In genomic region chr19:470701-471100, GRCh38 we compare ENCODE assay signal across 23 cellular contexts. TPM values are rescaled to one million over a fixed set of nuclear protein-coding genes. Genes with fewer than 3 reads are reported as not detected.
DNase-seq lines count a peak whose midpoint lies in the region; ATAC-seq and TF ChIP-seq lines count a peak whose summit lies in the region.
"Had no signal": no experiment of that assay in that cellular context is flagged by ENCODE, and none has a peak within 500 bp of the region (broad histone marks: within the 10 kb centered on the region; RNA-seq: fewer than 3 reads in every experiment).

No MANE protein-coding gene starts in this region.

- H3F3A ChIP-seq in neural progenitor cell (ENCODE audit: low read depth), result peaks cover 7% of the 10 kb centered on the region

- CTCF ChIA-PET in CD8-positive, alpha-beta memory T cell (lab: Charles Lee), result no interaction called here

- H3K9ac ChIP-seq in endodermal cell (ENCODE audit: extremely low read depth, low read length, poor library complexity, severe bottlenecking) (no peak overlapping the region), neural progenitor cell (no peak overlapping the region)
- H3K9ac ChIP-seq: BLaER1 treated with 17β-estradiol and CSF1 and Interleukin-3, amounts not matched to agents 10 nM and 100 nM had no signal

- peak; percentile 23 for DNase-seq in left ventricle myocardium superior
- no peak for DNase-seq in heart left ventricle
- no peak for DNase-seq in endodermal cell
- no peak for DNase-seq in neural progenitor cell (ENCODE audit: low spot score)
- DNase-seq in aorta, result peak in 1 of 2 donors; percentile 75
- no peak for DNase-seq in stimulated activated CD4-positive, alpha-beta T cell treated with anti-CD3 and anti-CD28 coated beads, Interleukin-4, amount 100 ng/mL, for 24 hours
- DNase-seq in upper lobe of right lung, result no peak
- DNase-seq in CD8-positive, alpha-beta memory T cell, result no peak
- DNase-seq: Calu3; CD4-positive, alpha-beta T cell; COR-L47; DMS53; DMS79 treated with DMSO at 0.1 percent for 48 hours; GF-D8; H9; HFFc6 had no signal

- intact Hi-C loops in left ventricle myocardium superior (cut with micrococcal nuclease), result no loop called here
- intact Hi-C loops in heart left ventricle (cut with DNase I), result loop anchor here in 1 of 10 donors (10.0 kb wide), 1 partner anchor 76 kb away; no protein-coding TSS in a partner anchor
- intact Hi-C loops in aorta (cut with DNase I), result no loop called here
- intact Hi-C loops in upper lobe of right lung (cut with DNase I), result no loop called here

- no peak for TF ChIP-seq POLR2A in heart left ventricle (IDR thresholded peaks at IDR 0.05)

- H4K20me1 ChIP-seq in neural progenitor cell (ENCODE audit: low read depth), result no peaks in the 10 kb centered on the region
- H4K20me1 ChIP-seq: BLaER1 treated with 17β-estradiol and CSF1 and Interleukin-3, amounts not matched to agents 10 nM and 100 nM had no signal

- H3K27ac Mint-ChIP-seq in endodermal cell (no peak overlapping the region), neural progenitor cell (no peak overlapping the region)
- no peak overlapping the region for H3K27ac Mint-ChIP-seq in CD8-positive, alpha-beta memory T cell
- H3K27ac Mint-ChIP-seq: B cell; CD14-positive monocyte; CD4-positive, alpha-beta T cell; H9; HFFc6 had no signal

- H3K4me2 ChIP-seq in neural progenitor cell, result no peak overlapping the region
- H3K4me2 ChIP-seq: BLaER1 treated with 17β-estradiol and CSF1 and Interleukin-3, amounts not matched to agents 10 nM and 100 nM had no signal

- WGBS in heart left ventricle, 4 donors, result 68 to 76% (median 75%) methylated on average over 13 to 20 of the region's 20 CpGs
- WGBS in endodermal cell (ENCODE audit: insufficient coverage in 1 of 2, insufficient read length in 1 of 2), 2 experiments, result 89 to 93% methylated on average over 10 to 20 of the region's 20 CpGs
- WGBS in aorta, 2 donors, result 74 to 75% methylated on average over 20 of the region's 20 CpGs

- H3K27ac ChIP-seq in heart left ventricle (no peak overlapping the region), endodermal cell (ENCODE audit: low read depth, low read length) (peak overlapping the region; percentile 24), neural progenitor cell (no peak overlapping the region), aorta (ENCODE audit: low read depth in 1 of 2, low read length in 2 of 2) (no peak overlapping the region), upper lobe of right lung (no peak overlapping the region)
- no peak overlapping the region for H3K27ac ChIP-seq in CD8-positive, alpha-beta memory T cell (ENCODE audit: low read depth, low read length)
- H3K27ac ChIP-seq: 22Rv1; BLaER1 treated with 17β-estradiol and CSF1 and Interleukin-3, amounts not matched to agents 10 nM and 100 nM had no signal

- ATAC-seq in left ventricle myocardium superior (no peak), heart left ventricle (no peak), aorta (ENCODE audit: low FRiP score) (peak; percentile 34), upper lobe of right lung (no peak)
- ATAC-seq: HCT116 had no signal

- H3K4me1 Mint-ChIP-seq in endodermal cell, result no peaks in the 10 kb centered on the region
- H3K4me1 Mint-ChIP-seq in neural progenitor cell, result peaks cover 6% of the 10 kb centered on the region
- H3K4me1 Mint-ChIP-seq in CD8-positive, alpha-beta memory T cell, result no peaks in the 10 kb centered on the region
- H3K4me1 Mint-ChIP-seq: B cell, CD14-positive monocyte, H9 had no signal

- H3K4me3 ChIP-seq in heart left ventricle (no peak overlapping the region), endodermal cell (ENCODE audit: low read length) (no peak overlapping the region), neural progenitor cell (no peak overlapping the region), aorta (ENCODE audit: low read length in 2 of 2) (no peak overlapping the region), upper lobe of right lung (no peak overlapping the region)
- no peak overlapping the region for H3K4me3 ChIP-seq in CD8-positive, alpha-beta memory T cell (ENCODE audit: low read length)
- H3K4me3 ChIP-seq: BLaER1 treated with 17β-estradiol and CSF1 and Interleukin-3, amounts not matched to agents 10 nM and 100 nM had no signal

- no peaks in the 10 kb centered on the region for H3K79me2 ChIP-seq in neural progenitor cell (ENCODE audit: low read depth)

- POLR2A ChIA-PET in CD8-positive, alpha-beta memory T cell (lab: Charles Lee), result interaction anchor here (0.7 kb wide), 1 partner anchor 18 kb away, joined by 3 read pairs; no protein-coding TSS in a partner anchor

- TF ChIP-seq CTCF in heart left ventricle (IDR thresholded peaks at IDR 0.05), result no peak
- no peak for TF ChIP-seq CTCF in endodermal cell (conservative IDR thresholded peaks at IDR 0.05)
- TF ChIP-seq CTCF in neural progenitor cell (IDR thresholded peaks at IDR 0.05), result no peak
- TF ChIP-seq CTCF in upper lobe of right lung (IDR thresholded peaks at IDR 0.05), result no peak

- no peaks in the 10 kb centered on the region for H3K27me3 ChIP-seq in heart left ventricle
- H3K27me3 ChIP-seq in endodermal cell (ENCODE audit: control insufficient read depth, insufficient read depth, low read length, poor library complexity, severe bottlenecking), result no peaks in the 10 kb centered on the region
- H3K27me3 ChIP-seq in neural progenitor cell, result no peaks in the 10 kb centered on the region
- no peaks in the 10 kb centered on the region for H3K27me3 ChIP-seq in aorta (ENCODE audit: control insufficient read depth in 1 of 2, insufficient read depth in 2 of 2, low read length in 1 of 2)
- no peaks in the 10 kb centered on the region for H3K27me3 ChIP-seq in upper lobe of right lung
- no peaks in the 10 kb centered on the region for H3K27me3 ChIP-seq in CD8-positive, alpha-beta memory T cell (ENCODE audit: insufficient read depth, low read length, poor library complexity, severe bottlenecking)
- H3K27me3 ChIP-seq: BLaER1 treated with 17β-estradiol and CSF1 and Interleukin-3, amounts not matched to agents 10 nM and 100 nM had no signal

- no peak overlapping the region for H3K4me3 Mint-ChIP-seq in endodermal cell
- no peak overlapping the region for H3K4me3 Mint-ChIP-seq in neural progenitor cell
- H3K4me3 Mint-ChIP-seq in CD8-positive, alpha-beta memory T cell, result no peak overlapping the region
- H3K4me3 Mint-ChIP-seq: B cell; CD14-positive monocyte; CD4-positive, alpha-beta T cell; H9; HFFc6 had no signal

- H3K36me3 Mint-ChIP-seq in endodermal cell (ENCODE audit: low read depth) (no peaks in the 10 kb centered on the region), neural progenitor cell (no peaks in the 10 kb centered on the region)
- no peaks in the 10 kb centered on the region for H3K36me3 Mint-ChIP-seq in CD8-positive, alpha-beta memory T cell
- H3K36me3 Mint-ChIP-seq: CD14-positive monocyte had no signal

- peaks cover 0 to 14% (median 6%) of the 10 kb centered on the region in 12 donors for H3K4me1 ChIP-seq in heart left ventricle
- H3K4me1 ChIP-seq in endodermal cell (ENCODE audit: control insufficient read depth, insufficient read depth, low read length), result no peaks in the 10 kb centered on the region
- peaks cover 6% of the 10 kb centered on the region for H3K4me1 ChIP-seq in neural progenitor cell
- no peaks in the 10 kb centered on the region for H3K4me1 ChIP-seq in aorta (ENCODE audit: control insufficient read depth in 1 of 2, insufficient read depth in 2 of 2, low read length in 2 of 2)
- no peaks in the 10 kb centered on the region for H3K4me1 ChIP-seq in upper lobe of right lung
- no peaks in the 10 kb centered on the region for H3K4me1 ChIP-seq in CD8-positive, alpha-beta memory T cell (ENCODE audit: insufficient read depth, low read length)

- H3K9me3 Mint-ChIP-seq in endodermal cell (no peaks in the 10 kb centered on the region), neural progenitor cell (no peaks in the 10 kb centered on the region)
- peaks cover 0 to 2% (median 0%) of the 10 kb centered on the region in 5 donors for H3K9me3 Mint-ChIP-seq in CD8-positive, alpha-beta memory T cell
- H3K9me3 Mint-ChIP-seq: CD4-positive, alpha-beta T cell; HFFc6 had no signal

- peak overlapping the region; percentile 13 for H2AFZ ChIP-seq in neural progenitor cell (replicated peaks)

- no peaks in the 10 kb centered on the region for H3K36me3 ChIP-seq in heart left ventricle
- no peaks in the 10 kb centered on the region for H3K36me3 ChIP-seq in endodermal cell (ENCODE audit: control insufficient read depth, insufficient read depth, low read length)
- H3K36me3 ChIP-seq in neural progenitor cell, result no peaks in the 10 kb centered on the region
- no peaks in the 10 kb centered on the region for H3K36me3 ChIP-seq in aorta (ENCODE audit: control insufficient read depth in 1 of 2, insufficient read depth in 2 of 2, low read length in 1 of 2)
- H3K36me3 ChIP-seq in upper lobe of right lung, result no peaks in the 10 kb centered on the region
- H3K36me3 ChIP-seq in CD8-positive, alpha-beta memory T cell (ENCODE audit: insufficient read depth, low read length), result no peaks in the 10 kb centered on the region
- H3K36me3 ChIP-seq: BLaER1 treated with 17β-estradiol and CSF1 and Interleukin-3, amounts not matched to agents 10 nM and 100 nM had no signal

- H3K27me3 Mint-ChIP-seq in endodermal cell (ENCODE audit: insufficient read depth) (peaks cover 5% of the 10 kb centered on the region), neural progenitor cell (ENCODE audit: insufficient read depth, low read depth) (peaks cover 9% of the 10 kb centered on the region)
- H3K27me3 Mint-ChIP-seq in CD8-positive, alpha-beta memory T cell, result peaks cover 5 to 6% of the 10 kb centered on the region in 2 donors

- H3K9me3 ChIP-seq in heart left ventricle (no peaks in the 10 kb centered on the region), endodermal cell (ENCODE audit: control insufficient read depth, low read length) (no peaks in the 10 kb centered on the region), neural progenitor cell (ENCODE audit: low read depth) (no peaks in the 10 kb centered on the region), aorta (ENCODE audit: control insufficient read depth, low read length) (no peaks in the 10 kb centered on the region), upper lobe of right lung (no peaks in the 10 kb centered on the region)
- no peaks in the 10 kb centered on the region for H3K9me3 ChIP-seq in CD8-positive, alpha-beta memory T cell (ENCODE audit: low read length)
- H3K9me3 ChIP-seq: BLaER1 treated with 17β-estradiol and CSF1 and Interleukin-3, amounts not matched to agents 10 nM and 100 nM had no signal

RNA-seq across cellular contexts. Expression of gene SHC2, which starts 9.9 kb away (rescaled TPM):
- total RNA-seq in left ventricle myocardium superior, result 11.0 TPM
- total RNA-seq in heart left ventricle, result 10 to 100 TPM in 7 of 9 donors, 1 to 10 TPM in 2; 9.1 to 35.8 (median 14.6) TPM
- 10 to 100 TPM in 1 of 2 donors, 1 to 10 TPM in 1; 6.7 to 22.3 TPM for polyA plus RNA-seq in heart left ventricle
- 10 to 100 TPM; 56.5 to 93.0 TPM for total RNA-seq in endodermal cell
- 47.1 TPM for polyA plus RNA-seq in endodermal cell (2013, experiment 1 of 2)
- polyA plus RNA-seq in endodermal cell (2013, experiment 2 of 2), result 32.8 TPM
- 3.2 and 15.9 TPM in 2 replicates for total RNA-seq in neural progenitor cell (ENCODE audit: low replicate concordance)
- 10 to 100 TPM in 1 of 2 donors, 1 to 10 TPM in 1; 9.7 to 31.4 TPM for total RNA-seq in aorta
- polyA plus RNA-seq in aorta, result 10 to 100 TPM in 1 of 2 donors, 1 to 10 TPM in 1; 7.3 to 10.9 TPM
- 37.8 TPM for total RNA-seq in upper lobe of right lung
- under 1 TPM; 0.11 to 0.13 TPM for total RNA-seq in CD8-positive, alpha-beta memory T cell
- polyA plus RNA-seq in CD8-positive, alpha-beta memory T cell, result not detected
- total RNA-seq: B cell, HFFc6 had no signal
- polyA plus RNA-seq: CD14-positive monocyte had no signal

RNA-seq across cellular contexts. Expression of gene MADCAM1, which starts 25.6 kb away (rescaled TPM):
- total RNA-seq in left ventricle myocardium superior (0.37 TPM), heart left ventricle (under 1 TPM in 8 of 9 donors, not detected in 1; 0.23 to 0.56 (median 0.36) TPM), endodermal cell (1 to 10 TPM in 1 of 2 donors, under 1 TPM in 1; 0.46 to 1.5 TPM), neural progenitor cell (ENCODE audit: low replicate concordance) (0.09 TPM in 1 of 2 replicates, not detected in the other), aorta (under 1 TPM in 1 of 2 donors, not detected in 1; 0.63 TPM), upper lobe of right lung (1.2 TPM)
- polyA plus RNA-seq in heart left ventricle (under 1 TPM; 0.04 to 0.61 TPM), aorta (1 to 10 TPM in 1 of 2 donors, under 1 TPM in 1; 0.50 to 1.4 TPM)
- 0.85 TPM for polyA plus RNA-seq in endodermal cell (2013, experiment 1 of 2)
- 0.54 TPM for polyA plus RNA-seq in endodermal cell (2013, experiment 2 of 2)
- total RNA-seq in CD8-positive, alpha-beta memory T cell, result under 1 TPM; 0.33 to 0.44 TPM
- polyA plus RNA-seq in CD8-positive, alpha-beta memory T cell, result 0.12 TPM
- total RNA-seq: Daoy had no signal
- polyA plus RNA-seq: AG04450, CD14-positive monocyte had no signal

RNA-seq across cellular contexts. Expression of gene TPGS1, which starts 36.6 kb away (rescaled TPM):
- 10.5 TPM for total RNA-seq in left ventricle myocardium superior
- total RNA-seq in heart left ventricle, result 10 to 100 TPM in 8 of 9 donors, 1 to 10 TPM in 1; 5.7 to 39.3 (median 11.3) TPM
- 10 to 100 TPM; 18.3 to 18.6 TPM for polyA plus RNA-seq in heart left ventricle
- 10 to 100 TPM; 11.7 to 13.0 TPM for total RNA-seq in endodermal cell
- polyA plus RNA-seq in endodermal cell (2013, experiment 1 of 2), result 12.3 TPM
- 13.8 TPM for polyA plus RNA-seq in endodermal cell (2013, experiment 2 of 2)
- 9.4 and 31.1 TPM in 2 replicates for total RNA-seq in neural progenitor cell (ENCODE audit: low replicate concordance)
- total RNA-seq in aorta, result 10 to 100 TPM; 19.2 to 20.2 TPM
- 10 to 100 TPM; 17.4 to 33.0 TPM for polyA plus RNA-seq in aorta
- total RNA-seq in upper lobe of right lung, result 19.9 TPM
- 10 to 100 TPM; 18.6 to 20.0 TPM for total RNA-seq in CD8-positive, alpha-beta memory T cell
- 50.3 TPM for polyA plus RNA-seq in CD8-positive, alpha-beta memory T cell
